ENCODE assay signal across 19 cellular contexts in the genomic region with DNA sequence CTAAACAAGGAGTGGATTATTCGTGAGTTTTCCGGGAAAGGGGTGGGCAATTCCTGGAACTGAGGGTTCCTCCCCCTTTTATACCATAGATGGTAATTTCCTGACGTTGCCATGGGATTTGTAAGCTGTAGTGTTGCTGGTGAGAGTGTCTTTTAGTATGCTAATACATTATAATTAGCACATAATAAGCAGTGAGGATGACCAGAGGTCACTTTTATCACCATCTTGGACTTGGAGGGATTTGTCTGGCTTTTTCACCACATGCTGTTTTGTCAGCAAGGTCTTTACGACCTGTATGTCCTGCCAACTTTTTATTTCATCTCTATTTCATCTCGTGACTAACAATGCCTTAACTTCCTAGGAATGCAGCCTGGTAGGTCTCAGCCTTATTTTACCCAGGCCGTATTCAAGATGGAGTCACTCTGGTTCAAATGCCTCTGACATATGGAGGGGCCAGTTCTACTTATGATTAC.
"Had no signal": no experiment of that assay in that cellular context is flagged by ENCODE, and none has a peak within 500 bp of the region (broad histone marks: within the 10 kb centered on the region; RNA-seq: fewer than 3 reads in every experiment).

No MANE protein-coding gene starts in this region.

- DNase-seq: activated CD4-positive, alpha-beta memory T cell treated with anti-CD3 and anti-CD28 coated beads for 36 hours; activated gamma-delta T cell; activated naive CD8-positive, alpha-beta T cell treated with anti-CD3 and anti-CD28 coated beads, Interleukin-2, amount 10 ng/mL, durations not matched to agents 7 days and 5 days; activated T-cell treated with anti-CD3 and anti-CD28 coated beads, Interleukin-2, amount 50 U/mL, for 48 hours; colonic mucosa; effector CD8-positive, alpha-beta T cell; head of caudate nucleus; psoas muscle; stimulated activated CD4-positive, alpha-beta T cell treated with anti-CD3 and anti-CD28 coated beads, Interleukin-4, amount 100 ng/mL, for 1 hour; stimulated activated CD8-positive, alpha-beta memory T cell treated with anti-CD3 and anti-CD28 coated beads, Interleukin-4, amount 100 ng/mL, for 48 hours; stimulated activated naive CD8-positive, alpha-beta T cell treated with anti-CD3 and anti-CD28 coated beads, Interleukin-15, Interleukin-2, amounts not matched to agents 100 U/mL and 50 U/mL, for 24 hours; T-helper 9 cell; testis; upper lobe of right lung had no signal

- ATAC-seq: psoas muscle; sciatic nerve; stimulated activated naive CD8-positive, alpha-beta T cell treated with anti-CD3 and anti-CD28 coated beads, Interleukin-15, Interleukin-2, amounts not matched to agents 100 U/mL and 50 U/mL, for 24 hours; upper lobe of right lung had no signal

- H3K4me3 ChIP-seq: ascending aorta, cardiac muscle cell, colonic mucosa, psoas muscle, testis, upper lobe of right lung had no signal

- H3K9me3 ChIP-seq: ascending aorta, colonic mucosa, testis, upper lobe of right lung had no signal

- H3K4me1 ChIP-seq: ascending aorta, colonic mucosa, psoas muscle, testis, upper lobe of right lung had no signal

- H3K36me3 ChIP-seq: ascending aorta, cardiac muscle cell, colonic mucosa, upper lobe of right lung had no signal

- FAIRE-seq: keratinocyte had no signal

- H3K27me3 ChIP-seq: ascending aorta, cardiac muscle cell, colonic mucosa, testis, upper lobe of right lung had no signal

- H3K27ac ChIP-seq: ascending aorta, cardiac muscle cell, colonic mucosa, epithelial cell of prostate, psoas muscle, testis, upper lobe of right lung had no signal
